Comparison of ENCODE assay signal across 17 cellular contexts in genomic region chr3:32841875-32842505, GRCh38. TPM values are rescaled to one million over a fixed set of nuclear protein-coding genes. Genes with fewer than 3 reads are reported as not detected.
DNase-seq lines count a peak whose midpoint lies in the region; ATAC-seq, FAIRE-seq and TF ChIP-seq lines count a peak whose summit lies in the region.
"Had no signal": no experiment of that assay in that cellular context is flagged by ENCODE, and none has a peak within 500 bp of the region (broad histone marks: within the 10 kb centered on the region; RNA-seq: fewer than 3 reads in every experiment).

No MANE protein-coding gene starts in this region.

- TF ChIP-seq POLR2A in HepG2 (IDR thresholded peaks at IDR 0.05; ENCODE audit: insufficient read depth in 1 of 2, low read depth in 2 of 2, low read length in 2 of 2) (no peak), right lobe of liver (IDR thresholded peaks at IDR 0.05) (no peak)

- H2AFZ ChIP-seq in HepG2 (ENCODE audit: low read length) = no peak overlapping the region

- TF ChIP-seq CTCF in HepG2 (CRISPR knock-in tag; IDR thresholded peaks at IDR 0.05) (no peak), right lobe of liver (IDR thresholded peaks at IDR 0.05) (no peak), VCaP (conservative IDR thresholded peaks at IDR 0.05) (no peak)

- intact Hi-C loops in HepG2 (cut with micrococcal nuclease; ENCODE audit: unreplicated experiment) = loop anchor here (2.0 to 5.0 kb wide), 3 partner anchors 13 to 45 kb away; no protein-coding TSS in a partner anchor
- intact Hi-C loops in right lobe of liver (cut with DNase I) = no loop called here
- intact Hi-C loops in left colon (cut with DNase I, micrococcal nuclease) = no loop called here

- no peak for TF ChIP-seq RAD21 in HepG2 (CRISPR knock-in tag; IDR thresholded peaks at IDR 0.05)

- H3K36me3 ChIP-seq in HepG2 (replicated peaks in 1 of 2; ENCODE audit: control insufficient read depth in 1 of 2, insufficient read depth in 2 of 2, low read length in 2 of 2) (peaks cover 0 to 5% of the 10 kb centered on the region in 2 experiments; a peak in 1 of 5 replicates), right lobe of liver (no peaks in the 10 kb centered on the region)
- H3K36me3 ChIP-seq: tibial artery had no signal

- H3K27ac ChIP-seq in HepG2 (ENCODE audit: extremely low read length, insufficient read depth, low read length) (peak overlapping the region; percentile 100), right lobe of liver (no peak overlapping the region), VCaP (peak overlapping the region; percentile 4; the same call in 1 of the 2 replicates)
- H3K27ac ChIP-seq: tibial artery had no signal

- ATAC-seq in HepG2 = no peak
- ATAC-seq in right lobe of liver = no peak
- peak; percentile 22 for ATAC-seq in left colon
- ATAC-seq in HG03095 (IDR thresholded peaks at IDR 0.05; ENCODE audit: unreplicated experiment) = no peak

- H3K4me2 ChIP-seq in HepG2 (ENCODE audit: low read depth, low read length) = peak overlapping the region; percentile 80

- H3K79me2 ChIP-seq in HepG2 (ENCODE audit: insufficient read depth, low read length) = peaks cover 97% of the 10 kb centered on the region

- no TSS peak for BruUV-seq in HepG2 (replicated peaks; lab: Mats Ljungman, UMichigan)

- CTCF ChIA-PET in HepG2 (lab: Yijun Ruan, JAX; ENCODE audit: low intra/inter-chr PET ratio, low total read pairs) = no interaction called here

- no peaks in the 10 kb centered on the region for H3K27me3 ChIP-seq in HepG2 (ENCODE audit: control insufficient read depth in 1 of 2, insufficient read depth in 2 of 2, low read length in 2 of 2)
- no peaks in the 10 kb centered on the region for H3K27me3 ChIP-seq in right lobe of liver

- peak overlapping the region in 1 of 3 experiments; percentile 29; a peak in 2 of 6 replicates for H3K4me3 ChIP-seq in HepG2 (replicated peaks in 1 of 3; ENCODE audit: insufficient read depth in 1 of 3, low read depth in 2 of 3, low read length in 3 of 3)
- no peak overlapping the region for H3K4me3 ChIP-seq in right lobe of liver
- H3K4me3 ChIP-seq: tibial artery had no signal

- H4K20me1 ChIP-seq in HepG2 (ENCODE audit: insufficient read depth, low read length) = peaks cover 68% of the 10 kb centered on the region

- no peak for DNase-seq in HepG2 (ENCODE audit: low spot score)
- DNase-seq in right lobe of liver = no peak
- no peak for DNase-seq in left colon
- DNase-seq in hippocampal formation (lab: John Stamatoyannopoulos, UW) = no peak
- no peak for DNase-seq in effector CD4-positive, alpha-beta T cell
- DNase-seq in G401 (ENCODE audit: low spot score) = no peak
- DNase-seq: activated naive CD4-positive, alpha-beta T cell treated with anti-CD3 and anti-CD28 coated beads, Interleukin-2, amount 50 U/mL, for 16 hours; KG1; mesenchymal stem cell; NCI-H187 treated with DMSO at 0.1 percent for 48 hours; NCI-H526 treated with DMSO at 0.1 percent for 48 hours; posterior cingulate gyrus; SHP77; tibial artery had no signal

- no peaks in the 10 kb centered on the region for H3K9me3 ChIP-seq in HepG2 (ENCODE audit: low read length)
- no peaks in the 10 kb centered on the region for H3K9me3 ChIP-seq in right lobe of liver
- H3K9me3 ChIP-seq: tibial artery had no signal

- POLR2A ChIA-PET in HepG2 (lab: Yijun Ruan, JAX) = interaction anchor here (1.6 to 5.7 kb wide), 5 partner anchors 9 to 27 kb away, joined by 4 to 36 read pairs (median 5); partner anchors contain the start of gene TRIM71

- WGBS in HepG2 (ENCODE audit: low lambda C conversion rate) = 44% methylated on average over 5 of the region's 5 CpGs
- 59% methylated on average over 5 of the region's 5 CpGs for WGBS in right lobe of liver (ENCODE audit: insufficient coverage, low coverage, low lambda C conversion rate, missing lambda C conversion rate)

- peaks cover 99% of the 10 kb centered on the region for H3K4me1 ChIP-seq in HepG2 (ENCODE audit: insufficient read depth, low read length)
- H3K4me1 ChIP-seq in right lobe of liver = no peaks in the 10 kb centered on the region
- H3K4me1 ChIP-seq: tibial artery had no signal

- no peak for TF ChIP-seq EP300 in HepG2 (IDR thresholded peaks at IDR 0.05; ENCODE audit: low read depth in 2 of 2, low read length in 2 of 2)
- no peak for TF ChIP-seq EP300 in HepG2 (CRISPR knock-in tag; IDR thresholded peaks at IDR 0.05; ENCODE audit: borderline replicate concordance)

- FAIRE-seq in HepG2 (lab: Jason Lieb, UNC) = no peak
- FAIRE-seq: D721Med had no signal

- peak overlapping the region; percentile 49 for H3K9ac ChIP-seq in HepG2 (ENCODE audit: insufficient read depth, low read depth, low read length)

- in situ Hi-C loops in HepG2 (cut with HindIII; ENCODE audit: extremely low pct_ligation_motif_present, low pct_unique_long_range_greater_than_20kb) = no loop called here
- in situ Hi-C loops in G401 (cut with HindIII; ENCODE audit: low sequenced_read_pairs) = no loop called here

TF ChIP-seq in HepG2, 621 proteins besides CTCF, POLR2A, EP300 and RAD21:
- no peak for TF ChIP-seq CC2D1A (CRISPR knock-in tag; IDR thresholded peaks at IDR 0.05)
- peak; percentile 76 for TF ChIP-seq RBM22 (optimal IDR thresholded peaks at IDR 0.05; ENCODE audit: low read length)
- no peak for TF ChIP-seq PHF21A (CRISPR knock-in tag; IDR thresholded peaks at IDR 0.05)
- no peak for TF ChIP-seq ZNF256 (CRISPR knock-in tag; conservative IDR thresholded peaks at IDR 0.05)
- no peak for TF ChIP-seq ZNF354B (CRISPR knock-in tag; IDR thresholded peaks at IDR 0.05)
- TF ChIP-seq TARDBP (CRISPR knock-in tag; IDR thresholded peaks at IDR 0.05) = no peak
- TF ChIP-seq HNRNPL (IDR thresholded peaks at IDR 0.05; ENCODE audit: low read depth, low read length) = no peak
- peak; percentile 11; the same call in 1 of the 2 replicates for TF ChIP-seq ZNF574 (CRISPR knock-in tag; IDR thresholded peaks at IDR 0.05)
- no peak for TF ChIP-seq ZNF3 (CRISPR knock-in tag; IDR thresholded peaks at IDR 0.05)
- no peak for TF ChIP-seq HOXA5 (CRISPR knock-in tag; IDR thresholded peaks at IDR 0.05)
- no peak for TF ChIP-seq ESRRA (CRISPR knock-in tag; IDR thresholded peaks at IDR 0.05; ENCODE audit: low read depth)
- 0 out of 2 replicates have a peak, but pooled peaks have one; percentile 15 for TF ChIP-seq NFIC (IDR thresholded peaks at IDR 0.05; ENCODE audit: low read length)
- no peak for TF ChIP-seq ZNF775 (CRISPR knock-in tag; IDR thresholded peaks at IDR 0.05; ENCODE audit: borderline replicate concordance)
- TF ChIP-seq ELF1 (CRISPR knock-in tag; IDR thresholded peaks at IDR 0.05) = peak; percentile 11; the same call in 1 of the 2 replicates
- peak; percentile 21; the same call in 1 of the 2 replicates for TF ChIP-seq SSRP1 (CRISPR knock-in tag; IDR thresholded peaks at IDR 0.05)
TF ChIP-seq in HepG2: peak in this region for 5.

RNA-seq across cellular contexts. Expression of gene TRIM71, which starts 24.2 kb away (rescaled TPM):
- total RNA-seq in HepG2 (2016; rRNA removed; fragmentation: Illumina TruSeq; extraction: Trizol) (76.9 and 111 TPM in 2 replicates), right lobe of liver (not detected), left colon (not detected)
- total RNA-seq in HepG2 (2016; cell fraction: cytosol; rRNA removed; fragmentation: Illumina TruSeq; extraction: Trizol; ENCODE audit: low read depth) = 5.5 and 6.3 TPM in 2 replicates
- 75.8 and 102 TPM in 2 replicates for total RNA-seq in HepG2 (2016; cell fraction: insoluble cytoplasmic fraction; rRNA removed; fragmentation: Illumina TruSeq; extraction: Trizol)
- total RNA-seq in HepG2 (2016; cell fraction: membrane; rRNA removed; fragmentation: Illumina TruSeq; extraction: Trizol) = 29.5 and 33.3 TPM in 2 replicates
- total RNA-seq in HepG2 (2016; cell fraction: nucleus; rRNA removed; fragmentation: Illumina TruSeq; extraction: Trizol) = 91.5 and 98.1 TPM in 2 replicates
- polyA plus RNA-seq in HepG2 (2011; rRNA removed) = 21.1 and 21.7 TPM in 2 replicates
- 16.3 and 17.3 TPM in 2 replicates for polyA plus RNA-seq in HepG2 (2011; cell fraction: cytosol; rRNA removed)
- 25.8 and 29.4 TPM in 2 replicates for polyA plus RNA-seq in HepG2 (2011; cell fraction: nucleus; rRNA removed)
- polyA plus RNA-seq in HepG2 (2012) = 24.9 and 35.6 TPM in 2 replicates
- 1.8 and 1.9 TPM in 2 replicates for polyA plus RNA-seq in HepG2 (2016; cell fraction: cytosol; fragmentation: Illumina TruSeq; extraction: Trizol; ENCODE audit: low read depth)
- polyA plus RNA-seq in HepG2 (2016; cell fraction: insoluble cytoplasmic fraction; fragmentation: Illumina TruSeq; extraction: Trizol; ENCODE audit: low read depth) = 67.3 and 72.5 TPM in 2 replicates
- polyA plus RNA-seq in HepG2 (2016; cell fraction: membrane; fragmentation: Illumina TruSeq; extraction: Trizol; ENCODE audit: low read depth) = 7.2 and 8.7 TPM in 2 replicates
- polyA plus RNA-seq in HepG2 (2016; cell fraction: nucleus; fragmentation: Illumina TruSeq; extraction: Trizol; ENCODE audit: insufficient read depth, low read depth) = 86.2 and 92.8 TPM in 2 replicates
- 0.07 and 138 TPM in 2 replicates for polyA minus RNA-seq in HepG2 (2011; rRNA and poly(A)+ RNA removed; ENCODE audit: low replicate concordance)
- 80.8 and 84.9 TPM in 2 replicates for polyA minus RNA-seq in HepG2 (2011; cell fraction: cytosol; rRNA and poly(A)+ RNA removed)
- polyA minus RNA-seq in HepG2 (2011; cell fraction: nucleus; rRNA and poly(A)+ RNA removed) = 96.2 and 97.6 TPM in 2 replicates
- 24.6 and 28.0 TPM in 2 replicates for total RNA-seq in G401 (2014; rRNA removed; shearing (Covaris generic))

Comparison
In these comparisons a context has a peak if more than half of its experiments do, and no peak if none do; other contexts are left out.
1. H3K27ac ChIP-seq: peak in HepG2 (single experiment) and VCaP (single experiment); none in right lobe of liver (0 of 3).
2. RNA of gene TRIM71, which starts 24.2 kb away (total RNA-seq): 5.5 to 111 TPM in HepG2 and 24.6 to 28.0 TPM in G401; not detected in right lobe of liver and not detected in left colon; every median in the first group is over 4 times any median in the second.